7 cellular contexts compared by ENCODE assay signal in genomic region chr19:39877488-39877887, GRCh38. TPM values are rescaled to one million over a fixed set of nuclear protein-coding genes. Genes with fewer than 3 reads are reported as not detected.
DNase-seq lines count a peak whose midpoint lies in the region; ATAC-seq and TF ChIP-seq lines count a peak whose summit lies in the region.
"Not testable (repeated sequence)": the region's sequence is repeated elsewhere in the genome, so short reads cannot be mapped to it uniquely, and the experiment has no call there.

No MANE protein-coding gene starts in this region.

- not testable (repeated sequence) for H3K27me3 ChIP-seq in thyroid gland

- peak overlapping the region; percentile 17 to 79 (median 56) for H3K27ac ChIP-seq in thyroid gland

- not testable (repeated sequence) for H3K4me3 ChIP-seq in thyroid gland (replicated peaks in 1 of 3)

- H3K4me3 Mint-ChIP-seq in T-cell; activated T-cell treated with anti-CD3 and anti-CD28 coated beads, Interleukin-2, amount 50 U/mL, for 4 hours; effector memory CD8-positive, alpha-beta T cell: not testable (repeated sequence)

- WGBS in thyroid gland, 2 donors = 31 to 42% methylated on average over 5 to 10 of the region's 14 CpGs

- peaks cover 9 to 29% of the 10 kb centered on the region in 2 donors for H3K4me1 ChIP-seq in thyroid gland

- H3K27me3 Mint-ChIP-seq in T-cell; activated T-cell treated with anti-CD3 and anti-CD28 coated beads, Interleukin-2, amount 50 U/mL, for 4 hours (ENCODE audit: low read depth); effector memory CD8-positive, alpha-beta T cell: not testable (repeated sequence)

- POLR2A ChIA-PET in T-cell (lab: Charles Lee) = not testable (repeated sequence)

- not testable (repeated sequence) for H3K36me3 Mint-ChIP-seq in T-cell; activated T-cell treated with anti-CD3 and anti-CD28 coated beads, Interleukin-2, amount 50 U/mL, for 4 hours (ENCODE audit: insufficient read depth); effector memory CD8-positive, alpha-beta T cell (ENCODE audit: insufficient read depth)

- H3K36me3 ChIP-seq in thyroid gland = peaks cover 32 to 44% of the 10 kb centered on the region in 2 donors

- ATAC-seq in T-cell (replicated peaks in 1 of 4) = peak in 2 of 4 experiments; percentile 67 to 76
- ATAC-seq in activated T-cell treated with anti-CD3 and anti-CD28 coated beads, Interleukin-2, amount 50 U/mL, for 4 hours = peak in 1 of 2 donors; percentile 52
- peak; percentile 66 for ATAC-seq in effector memory CD8-positive, alpha-beta T cell (replicated peaks)

- DNase-seq in Daoy (ENCODE audit: low read depth) (peak; percentile 91), NCI-H1436 (lab: John Stamatoyannopoulos, UW) (peak; percentile 5), T-cell (peak in 24 of 34 experiments; percentile 19 to 75 (median 46)), myocyte (ENCODE audit: low read depth) (peak; percentile 86), thyroid gland (peak; percentile 100)
- DNase-seq in activated T-cell treated with anti-CD3 and anti-CD28 coated beads, Interleukin-2, amount 50 U/mL, for 4 hours = peak; percentile 18
- not testable (repeated sequence) for DNase-seq in effector memory CD8-positive, alpha-beta T cell

- CTCF ChIA-PET in T-cell (lab: Charles Lee) = not testable (repeated sequence)

- not testable (repeated sequence) for TF ChIP-seq CTCF in thyroid gland (IDR thresholded peaks at IDR 0.05)

- not testable (repeated sequence) for H3K9me3 ChIP-seq in thyroid gland

- intact Hi-C loops in thyroid gland (cut with DNase I) = not testable (repeated sequence)

- not testable (repeated sequence) for TF ChIP-seq POLR2A in thyroid gland (IDR thresholded peaks at IDR 0.05)

- not testable (repeated sequence) for H3K27ac Mint-ChIP-seq in T-cell; effector memory CD8-positive, alpha-beta T cell

- not testable (repeated sequence) for H3K9me3 Mint-ChIP-seq in T-cell; activated T-cell treated with anti-CD3 and anti-CD28 coated beads, Interleukin-2, amount 50 U/mL, for 4 hours; effector memory CD8-positive, alpha-beta T cell

- not testable (repeated sequence) for H3K4me1 Mint-ChIP-seq in T-cell; activated T-cell treated with anti-CD3 and anti-CD28 coated beads, Interleukin-2, amount 50 U/mL, for 4 hours (ENCODE audit: low read depth); effector memory CD8-positive, alpha-beta T cell (ENCODE audit: low read depth in 2 of 2)

RNA-seq across cellular contexts. Expression of gene FBL, which starts 31.3 kb away (rescaled TPM):
- 345 and 375 TPM in 2 replicates for total RNA-seq in Daoy (2014; rRNA removed; shearing (Covaris generic))
- total RNA-seq in T-cell = 100 to 1,000 TPM; 291 to 348 (median 299) TPM
- 100 to 1,000 TPM; 738 to 880 (median 839) TPM for total RNA-seq in activated T-cell treated with anti-CD3 and anti-CD28 coated beads, Interleukin-2, amount 50 U/mL, for 4 hours
- 21.7 and 26.1 TPM in 2 replicates for total RNA-seq in myocyte
- 77.8 TPM for polyA plus RNA-seq in myocyte (2012)
- 100 to 1,000 TPM in 1 of 4 donors, 10 to 100 TPM in 3; 80.9 to 118 (median 91.1) TPM for total RNA-seq in thyroid gland

RNA-seq across cellular contexts. Expression of gene DYRK1B, which starts 43.5 kb away (rescaled TPM):
- total RNA-seq in Daoy (2014; rRNA removed; shearing (Covaris generic)) = 1.3 and 1.5 TPM in 2 replicates
- 10 to 100 TPM; 18.9 to 38.4 (median 28.0) TPM for total RNA-seq in T-cell
- 1 to 10 TPM; 2.8 to 3.2 (median 2.8) TPM for total RNA-seq in activated T-cell treated with anti-CD3 and anti-CD28 coated beads, Interleukin-2, amount 50 U/mL, for 4 hours
- 0.16 and 0.45 TPM in 2 replicates for total RNA-seq in myocyte
- 0.71 TPM for polyA plus RNA-seq in myocyte (2012)
- total RNA-seq in thyroid gland = 10 to 100 TPM; 15.6 to 31.2 (median 22.6) TPM

RNA-seq across cellular contexts. Expression of gene FCGBP, which starts 56.9 kb away (rescaled TPM):
- 0.92 and 1.5 TPM in 2 replicates for total RNA-seq in Daoy (2014; rRNA removed; shearing (Covaris generic))
- 10 to 100 TPM; 12.6 to 88.0 (median 43.3) TPM for total RNA-seq in T-cell
- 1 to 10 TPM; 1.7 to 3.0 (median 2.5) TPM for total RNA-seq in activated T-cell treated with anti-CD3 and anti-CD28 coated beads, Interleukin-2, amount 50 U/mL, for 4 hours
- total RNA-seq in myocyte = 0.21 and 0.43 TPM in 2 replicates
- 0.33 TPM for polyA plus RNA-seq in myocyte (2012)
- total RNA-seq in thyroid gland = 100 to 1,000 TPM; 213 to 975 (median 755) TPM
